8 cellular contexts compared by ENCODE assay signal in genomic region chr16:2205104-2205966, GRCh38. TPM values are rescaled to one million over a fixed set of nuclear protein-coding genes. Genes with fewer than 3 reads are reported as not detected.
DNase-seq lines count a peak whose midpoint lies in the region; ATAC-seq and TF ChIP-seq lines count a peak whose summit lies in the region.

A gene with protein sequence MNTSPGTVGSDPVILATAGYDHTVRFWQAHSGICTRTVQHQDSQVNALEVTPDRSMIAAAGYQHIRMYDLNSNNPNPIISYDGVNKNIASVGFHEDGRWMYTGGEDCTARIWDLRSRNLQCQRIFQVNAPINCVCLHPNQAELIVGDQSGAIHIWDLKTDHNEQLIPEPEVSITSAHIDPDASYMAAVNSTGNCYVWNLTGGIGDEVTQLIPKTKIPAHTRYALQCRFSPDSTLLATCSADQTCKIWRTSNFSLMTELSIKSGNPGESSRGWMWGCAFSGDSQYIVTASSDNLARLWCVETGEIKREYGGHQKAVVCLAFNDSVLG (plus strand): TSS chr16:2205454. CDS start chr16:2206086, 632 bp downstream.

- no peak for TF ChIP-seq CTCF in PC-3 (conservative IDR thresholded peaks at IDR 0.05; ENCODE audit: low read depth, low read length)

- H3K27ac Mint-ChIP-seq in activated T-cell treated with anti-CD3 and anti-CD28 coated beads, Interleukin-2, amount 50 U/mL, for 24 hours, result peak within 1 kb of the TSS; percentile 91

- H3K4me1 Mint-ChIP-seq in activated T-cell treated with anti-CD3 and anti-CD28 coated beads, Interleukin-2, amount 50 U/mL, for 24 hours (ENCODE audit: low read depth), result peaks cover 27% of the 10 kb centered on the region

- intact Hi-C loops in PC-3 (cut with micrococcal nuclease), result no loop called here

- H3K27ac ChIP-seq in PC-3 (ENCODE audit: low read length), result peak within 1 kb of the TSS; percentile 69

- H3K27me3 Mint-ChIP-seq in activated T-cell treated with anti-CD3 and anti-CD28 coated beads, Interleukin-2, amount 50 U/mL, for 24 hours, result no peaks in the 10 kb centered on the region

- peaks cover 14% of the 10 kb centered on the region for H3K4me1 ChIP-seq in PC-3 (ENCODE audit: insufficient read depth, low read length)

- no peaks in the 10 kb centered on the region for H3K27me3 ChIP-seq in PC-3 (ENCODE audit: low read length)

- BruUV-seq in PC-3 (replicated peaks; lab: Mats Ljungman, UMichigan), result no TSS peak

- no peaks in the 10 kb centered on the region for H3K9me3 Mint-ChIP-seq in activated T-cell treated with anti-CD3 and anti-CD28 coated beads, Interleukin-2, amount 50 U/mL, for 24 hours

- H3K9ac ChIP-seq in PC-3 (ENCODE audit: low read length), result peak within 1 kb of the TSS; percentile 96

- no peaks in the 10 kb centered on the region for H4K20me1 ChIP-seq in PC-3 (ENCODE audit: low read length)

- H3K9me3 ChIP-seq in PC-3 (ENCODE audit: low read length), result no peaks in the 10 kb centered on the region

- H3K36me3 ChIP-seq in PC-3 (ENCODE audit: low read depth, low read length), result no peaks in the 10 kb centered on the region

- H3F3A ChIP-seq in PC-3 (ENCODE audit: low read length, unreplicated experiment), result no peaks in the 10 kb centered on the region

- POLR2A ChIA-PET in PC-3 (lab: Charles Lee; ENCODE audit: unreplicated experiment), result interaction anchor here (0.7 kb wide), 1 partner anchor 98 kb away, joined by 4 read pairs; no protein-coding TSS in a partner anchor

- H3K9me2 ChIP-seq in PC-3 (replicated peaks; ENCODE audit: low read length), result no peaks in the 10 kb centered on the region

- peaks cover 45% of the 10 kb centered on the region for H3K36me3 Mint-ChIP-seq in activated T-cell treated with anti-CD3 and anti-CD28 coated beads, Interleukin-2, amount 50 U/mL, for 24 hours (ENCODE audit: low read depth)

- ATAC-seq in GM19467 (IDR thresholded peaks at IDR 0.05; ENCODE audit: unreplicated experiment), result peak; percentile 65
- peak; percentile 64 for ATAC-seq in PC-3
- ATAC-seq in esophagus mucosa, result peak; percentile 90

- peak; percentile 99 for DNase-seq in D341Med (ENCODE audit: low spot score)
- peak; percentile 71 for DNase-seq in HT1080 (ENCODE audit: low read depth)
- DNase-seq in PC-3, result peak; percentile 75
- DNase-seq in activated T-cell treated with anti-CD3 and anti-CD28 coated beads, Interleukin-2, amount 50 U/mL, for 24 hours, result peak; percentile 95
- DNase-seq in myocyte (ENCODE audit: low read depth), result peak; percentile 84
- peak; percentile 75 to 89 for DNase-seq in stimulated activated CD8-positive, alpha-beta memory T cell treated with anti-CD3 and anti-CD28 coated beads, Interleukin-7, amount 100 ng/mL, for 4 hours (ENCODE audit: low read depth in 2 of 2)

- H3K4me3 Mint-ChIP-seq in activated T-cell treated with anti-CD3 and anti-CD28 coated beads, Interleukin-2, amount 50 U/mL, for 24 hours, result peak within 1 kb of the TSS; percentile 91

- peak within 1 kb of the TSS; percentile 85 for H3K4me3 ChIP-seq in PC-3 (ENCODE audit: low read length)

- peak within 1 kb of the TSS; percentile 78 for H2AFZ ChIP-seq in PC-3 (ENCODE audit: low read length)

- CTCF ChIA-PET in PC-3 (lab: Charles Lee), result no interaction called here

- peaks cover 25% of the 10 kb centered on the region for H3K79me2 ChIP-seq in PC-3 (ENCODE audit: low read length)

- peak within 1 kb of the TSS; percentile 96 for H3K4me2 ChIP-seq in PC-3 (ENCODE audit: low read length)

RNA-seq across cellular contexts. Expression of the gene that starts here (rescaled TPM):
- 50.0 and 69.1 TPM in 2 replicates for total RNA-seq in HT1080 (2014; rRNA removed; shearing (Covaris generic))
- polyA plus RNA-seq in HT1080 (2015; cell fraction: cytosol; rRNA removed), result 89.7 and 112 TPM in 2 replicates
- polyA plus RNA-seq in HT1080 (2015; cell fraction: nucleus; rRNA removed), result 83.0 and 83.6 TPM in 2 replicates
- total RNA-seq in PC-3 (2014; rRNA removed) (63.3 and 73.6 TPM in 2 replicates), esophagus mucosa (28.5 TPM), myocyte (30.3 and 46.9 TPM in 2 replicates)
- 71.7 TPM for polyA plus RNA-seq in myocyte (2012)

Comparison
In these comparisons a context has a peak if more than half of its experiments do, and no peak if none do; other contexts are left out.
1. Peak in every context shown above with its lines: DNase-seq, ATAC-seq, H3K4me3 ChIP-seq and H3K27ac ChIP-seq.